In the genomic region with DNA sequence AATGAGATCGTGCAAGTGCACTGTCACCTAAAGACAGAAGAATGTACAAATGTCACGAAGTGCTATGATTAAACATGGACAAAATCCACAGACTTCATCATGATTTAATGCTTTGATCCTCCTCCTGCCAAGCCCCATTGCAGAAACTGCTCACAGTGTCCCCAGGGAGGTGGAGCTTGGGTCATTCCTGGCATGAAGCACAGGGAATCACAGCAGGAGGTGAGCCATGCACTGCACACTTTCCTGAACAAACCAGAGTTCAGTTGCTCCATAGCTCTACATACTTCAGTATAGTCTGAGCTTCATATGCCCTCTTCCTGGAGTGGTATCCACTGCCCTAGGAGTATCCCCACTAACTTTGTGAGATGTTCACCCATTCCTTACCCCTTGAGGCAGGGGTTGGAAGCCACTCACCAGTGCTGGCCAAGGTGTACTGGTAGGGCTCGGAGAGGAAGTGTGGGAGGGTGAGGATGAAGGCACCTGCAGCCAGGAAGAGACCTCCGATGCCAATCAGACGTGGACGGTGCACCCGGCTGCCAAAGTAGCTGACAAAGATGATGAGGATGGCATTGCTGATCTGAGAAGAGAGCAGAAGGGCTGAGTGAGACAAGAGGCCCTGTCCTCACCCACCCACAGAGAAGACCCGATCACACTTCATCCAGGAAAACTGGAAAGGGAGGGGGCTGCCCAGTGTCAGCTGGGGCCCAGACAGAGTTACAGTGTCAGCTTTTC, we compare ENCODE assay signal across 14 cellular contexts. TPM values are rescaled to one million over a fixed set of nuclear protein-coding genes. Genes with fewer than 3 reads are reported as not detected.
"Had no signal": no experiment of that assay in that cellular context is flagged by ENCODE, and none has a peak within 500 bp of the region (broad histone marks: within the 10 kb centered on the region; RNA-seq: fewer than 3 reads in every experiment).

No MANE protein-coding gene starts in this region.

- H3K9me3 ChIP-seq: breast epithelium, esophagus squamous epithelium, gastroesophageal sphincter had no signal

- H3K27ac Mint-ChIP-seq: activated CD4-positive, alpha-beta memory T cell treated with anti-CD3 and anti-CD28 coated beads, Interleukin-2, amount 10 ng/mL, durations not matched to agents 7 days and 5 days; activated naive CD8-positive, alpha-beta T cell treated with anti-CD3 and anti-CD28 coated beads for 36 hours had no signal

- FAIRE-seq: keratinocyte had no signal

- ATAC-seq: gastroesophageal sphincter had no signal

- H3K4me1 ChIP-seq: breast epithelium, gastroesophageal sphincter, stomach had no signal

- H3K4me3 Mint-ChIP-seq: activated CD4-positive, alpha-beta memory T cell treated with anti-CD3 and anti-CD28 coated beads, Interleukin-2, amount 10 ng/mL, durations not matched to agents 7 days and 5 days; activated naive CD8-positive, alpha-beta T cell treated with anti-CD3 and anti-CD28 coated beads for 36 hours had no signal

- H3K27ac ChIP-seq: breast epithelium, esophagus squamous epithelium, gastroesophageal sphincter, left ventricle myocardium inferior, stomach, VCaP had no signal

- H3K27me3 ChIP-seq: breast epithelium, esophagus squamous epithelium, gastroesophageal sphincter, stomach had no signal

- H3K9me3 Mint-ChIP-seq: activated CD4-positive, alpha-beta memory T cell treated with anti-CD3 and anti-CD28 coated beads, Interleukin-2, amount 10 ng/mL, durations not matched to agents 7 days and 5 days; activated naive CD8-positive, alpha-beta T cell treated with anti-CD3 and anti-CD28 coated beads for 36 hours had no signal

- H3K36me3 Mint-ChIP-seq: activated naive CD8-positive, alpha-beta T cell treated with anti-CD3 and anti-CD28 coated beads for 36 hours had no signal

- DNase-seq: activated CD4-positive, alpha-beta memory T cell treated with anti-CD3 and anti-CD28 coated beads, Interleukin-2, amount 10 ng/mL, durations not matched to agents 7 days and 5 days; activated gamma-delta T cell; activated naive CD8-positive, alpha-beta T cell treated with anti-CD3 and anti-CD28 coated beads for 36 hours; activated T-cell treated with anti-CD3 and anti-CD28 coated beads, Interleukin-2, amount 50 U/mL, for 48 hours; esophagus squamous epithelium; left ventricle myocardium inferior; mesenchymal stem cell; stimulated activated CD4-positive, alpha-beta T cell treated with anti-CD3 and anti-CD28 coated beads, Interleukin-4, amount 100 ng/mL, for 4 hours; stomach had no signal

- H3K27me3 Mint-ChIP-seq: activated naive CD8-positive, alpha-beta T cell treated with anti-CD3 and anti-CD28 coated beads for 36 hours had no signal

- H3K4me1 Mint-ChIP-seq: activated CD4-positive, alpha-beta memory T cell treated with anti-CD3 and anti-CD28 coated beads, Interleukin-2, amount 10 ng/mL, durations not matched to agents 7 days and 5 days; activated naive CD8-positive, alpha-beta T cell treated with anti-CD3 and anti-CD28 coated beads for 36 hours had no signal

- H3K4me3 ChIP-seq: breast epithelium, esophagus squamous epithelium, gastroesophageal sphincter, left ventricle myocardium inferior, stomach had no signal

- H3K36me3 ChIP-seq: breast epithelium, stomach had no signal

RNA-seq across cellular contexts. Expression of gene SLCO2A1, which starts 56.3 kb away (rescaled TPM):
- total RNA-seq: activated CD4-positive, alpha-beta memory T cell treated with anti-CD3 and anti-CD28 coated beads, Interleukin-2, amount 10 ng/mL, durations not matched to agents 7 days and 5 days had no signal
- polyA plus RNA-seq: neural cell had no signal
